In genomic region chr3:107062310-107062709, GRCh38 we compare ENCODE assay signal across 19 cellular contexts.
DNase-seq lines count a peak whose midpoint lies in the region; ATAC-seq, FAIRE-seq and TF ChIP-seq lines count a peak whose summit lies in the region.
"Had no signal": no experiment of that assay in that cellular context is flagged by ENCODE, and none has a peak within 500 bp of the region (broad histone marks: within the 10 kb centered on the region; RNA-seq: fewer than 3 reads in every experiment).

No MANE protein-coding gene starts in this region.

- no peaks in the 10 kb centered on the region for H3K27me3 ChIP-seq in SK-N-SH (ENCODE audit: insufficient read depth)
- H3K27me3 ChIP-seq in astrocyte (ENCODE audit: insufficient read depth, low read length): no peaks in the 10 kb centered on the region
- H3K27me3 ChIP-seq in MG63: no peaks in the 10 kb centered on the region
- H3K27me3 ChIP-seq: BLaER1 treated with 17β-estradiol and CSF1 and Interleukin-3, amounts not matched to agents 10 nM and 100 nM had no signal

- peak; percentile 48 for ATAC-seq in SK-N-SH treated with all-trans-retinoic acid at 6 μM for 48 hours
- ATAC-seq in HG03469 (IDR thresholded peaks at IDR 0.05; ENCODE audit: unreplicated experiment): no peak
- no peak for ATAC-seq in HG02973 (IDR thresholded peaks at IDR 0.05; ENCODE audit: unreplicated experiment)
- ATAC-seq: GM12878, K562 had no signal

- H3F3A ChIP-seq in SK-N-SH (replicated peaks; ENCODE audit: insufficient read depth): peaks cover 10% of the 10 kb centered on the region

- H3K4me1 ChIP-seq in SK-N-SH (ENCODE audit: control insufficient read depth in 1 of 2, insufficient read depth in 2 of 2, low read depth in 1 of 2, low read length in 1 of 2) (peaks cover 9 to 43% of the 10 kb centered on the region in 2 experiments; a peak in 3 of 4 replicates), astrocyte (ENCODE audit: insufficient read depth, low read length) (peaks cover 35% of the 10 kb centered on the region)

- H3K36me3 ChIP-seq in SK-N-SH (replicated peaks in 1 of 2; ENCODE audit: control insufficient read depth in 1 of 2, insufficient read depth in 2 of 2, low read length in 1 of 2): no peaks in the 10 kb centered on the region
- H3K36me3 ChIP-seq in astrocyte (ENCODE audit: insufficient read depth, low read length): no peaks in the 10 kb centered on the region
- no peaks in the 10 kb centered on the region for H3K36me3 ChIP-seq in MG63
- H3K36me3 ChIP-seq: BLaER1 treated with 17β-estradiol and CSF1 and Interleukin-3, amounts not matched to agents 10 nM and 100 nM had no signal

- TF ChIP-seq RAD21 in SK-N-SH (IDR thresholded peaks at IDR 0.05; ENCODE audit: low read length): no peak

- no peaks in the 10 kb centered on the region for H3K9me3 ChIP-seq in SK-N-SH
- no peaks in the 10 kb centered on the region for H3K9me3 ChIP-seq in astrocyte (ENCODE audit: insufficient read depth, low read depth, low read length)
- no peaks in the 10 kb centered on the region for H3K9me3 ChIP-seq in MG63

- H3K36me3 Mint-ChIP-seq in astrocyte (ENCODE audit: low read depth, unreplicated experiment) (no peaks in the 10 kb centered on the region), nephron (ENCODE audit: low read depth) (no peaks in the 10 kb centered on the region)
- H3K36me3 Mint-ChIP-seq: CD4-positive, CD25-positive, alpha-beta regulatory T cell had no signal

- no peaks in the 10 kb centered on the region for H3K9me2 ChIP-seq in SK-N-SH

- H3K9ac ChIP-seq in SK-N-SH (no peak overlapping the region), astrocyte (ENCODE audit: low read length) (no peak overlapping the region)
- H3K9ac ChIP-seq: BLaER1 treated with 17β-estradiol and CSF1 and Interleukin-3, amounts not matched to agents 10 nM and 100 nM had no signal

- FAIRE-seq in astrocyte (lab: Jason Lieb, UNC): no peak
- FAIRE-seq: GM12878, GM18507, K562 had no signal

- peak overlapping the region; percentile 35 for H3K27ac Mint-ChIP-seq in astrocyte (ENCODE audit: unreplicated experiment)
- H3K27ac Mint-ChIP-seq in nephron: peak overlapping the region; percentile 82 to 97 (median 96)
- H3K27ac Mint-ChIP-seq: CD4-positive, CD25-positive, alpha-beta regulatory T cell had no signal

- H3K4me3 Mint-ChIP-seq in astrocyte (ENCODE audit: unreplicated experiment) (no peak overlapping the region), nephron (no peak overlapping the region)
- H3K4me3 Mint-ChIP-seq: CD4-positive, CD25-positive, alpha-beta regulatory T cell; GM23338; H9 had no signal

- H2AFZ ChIP-seq in SK-N-SH (ENCODE audit: low read depth) (no peak overlapping the region; the same call in 1 of the 2 replicates), astrocyte (ENCODE audit: low read depth, low read length) (no peak overlapping the region)
- H2AFZ ChIP-seq: GM23338 had no signal

- TF ChIP-seq EP300 in SK-N-SH (IDR thresholded peaks at IDR 0.05; ENCODE audit: borderline replicate concordance in 1 of 2, low read depth in 1 of 2, low read length in 1 of 2): no peak

- TF ChIP-seq CTCF in SK-N-SH (IDR thresholded peaks at IDR 0.05) (no peak), astrocyte (IDR thresholded peaks at IDR 0.05; ENCODE audit: insufficient read depth, low read depth, low read length) (no peak), nephron (IDR thresholded peaks at IDR 0.05; ENCODE audit: unreplicated experiment in 3 of 3) (no peak)

- POLR2A ChIA-PET in SK-N-SH (lab: Yijun Ruan, JAX): no interaction called here

- no peaks in the 10 kb centered on the region for H3K79me2 ChIP-seq in SK-N-SH (ENCODE audit: insufficient read depth)
- no peaks in the 10 kb centered on the region for H3K79me2 ChIP-seq in astrocyte (ENCODE audit: insufficient read depth, low read length)

- H4K20me1 ChIP-seq in SK-N-SH (ENCODE audit: insufficient read depth): no peaks in the 10 kb centered on the region
- H4K20me1 ChIP-seq in astrocyte (ENCODE audit: insufficient read depth, low read length): no peaks in the 10 kb centered on the region
- H4K20me1 ChIP-seq: BLaER1 treated with 17β-estradiol and CSF1 and Interleukin-3, amounts not matched to agents 10 nM and 100 nM had no signal

- DNase-seq in SK-N-SH (no peak), astrocyte (ENCODE audit: low read depth) (no peak), caudate nucleus (lab: John Stamatoyannopoulos, UW) (no peak), MG63 (no peak)
- DNase-seq: ACHN; CD4-positive, CD25-positive, alpha-beta regulatory T cell; DMS53; H9 had no signal

- H3K4me2 ChIP-seq in SK-N-SH: no peak overlapping the region
- H3K4me2 ChIP-seq in astrocyte (ENCODE audit: low read length): no peak overlapping the region
- H3K4me2 ChIP-seq: BLaER1 treated with 17β-estradiol and CSF1 and Interleukin-3, amounts not matched to agents 10 nM and 100 nM; GM23338 had no signal

- CTCF ChIA-PET in SK-N-SH (lab: Yijun Ruan, JAX): interaction anchor here (1.3 to 2.0 kb wide), 2 partner anchors 8 to 453 kb away, joined by 4 to 5 read pairs; no protein-coding TSS in a partner anchor

- 44% methylated on average over 1 of the region's 1 CpG for WGBS in SK-N-SH (ENCODE audit: low lambda C conversion rate)

- H3K27me3 Mint-ChIP-seq in astrocyte (ENCODE audit: low read depth, unreplicated experiment) (no peaks in the 10 kb centered on the region), nephron (ENCODE audit: low read depth) (no peaks in the 10 kb centered on the region)

- H3K4me1 Mint-ChIP-seq in astrocyte (ENCODE audit: low read depth, unreplicated experiment): peaks cover 38% of the 10 kb centered on the region
- peaks cover 42% of the 10 kb centered on the region for H3K4me1 Mint-ChIP-seq in nephron

- H3K4me3 ChIP-seq in SK-N-SH (ENCODE audit: low read depth in 2 of 2, low read length in 1 of 2): no peak overlapping the region
- H3K4me3 ChIP-seq in astrocyte (ENCODE audit: insufficient read depth, low read depth, low read length): no peak overlapping the region
- no peak overlapping the region for H3K4me3 ChIP-seq in MG63
- H3K4me3 ChIP-seq: BLaER1 treated with 17β-estradiol and CSF1 and Interleukin-3, amounts not matched to agents 10 nM and 100 nM; GM12878; GM23338; K562 had no signal

- H3K9me3 Mint-ChIP-seq in astrocyte (ENCODE audit: unreplicated experiment) (peaks cover 3% of the 10 kb centered on the region), nephron (no peaks in the 10 kb centered on the region)
- H3K9me3 Mint-ChIP-seq: CD4-positive, CD25-positive, alpha-beta regulatory T cell had no signal

- H3K27ac ChIP-seq in SK-N-SH (ENCODE audit: low read depth in 2 of 2, low read length in 1 of 2): peak overlapping the region in 1 of 2 experiments; percentile 64; a peak in 2 of 4 replicates
- peak overlapping the region; percentile 68 for H3K27ac ChIP-seq in astrocyte (ENCODE audit: low read depth, low read length)
- H3K27ac ChIP-seq in caudate nucleus (ENCODE audit: low read depth, low read length): no peak overlapping the region
- H3K27ac ChIP-seq: 22Rv1; BLaER1 treated with 17β-estradiol and CSF1 and Interleukin-3, amounts not matched to agents 10 nM and 100 nM; HL-60 had no signal

TF ChIP-seq in SK-N-SH treated with all-trans-retinoic acid at 6 μM for 48 hours, 23 proteins besides CTCF, POLR2A, EP300 and RAD21 (continues in another document):
- no peak for TF ChIP-seq ZNF565 (CRISPR knock-in tag; conservative IDR thresholded peaks at IDR 0.05; ENCODE audit: low read depth)
- peak; percentile 99 for TF ChIP-seq ISL1 (CRISPR knock-in tag; IDR thresholded peaks at IDR 0.05)
- peak; percentile 90 for TF ChIP-seq CREB5 (CRISPR knock-in tag; IDR thresholded peaks at IDR 0.05; ENCODE audit: low read depth)

TF ChIP-seq in SK-N-SH, 30 proteins besides CTCF, POLR2A, EP300 and RAD21:
- TF ChIP-seq NFIC (IDR thresholded peaks at IDR 0.05; ENCODE audit: borderline replicate concordance) (no peak), RCOR1 (IDR thresholded peaks at IDR 0.05; ENCODE audit: low read length) (no peak), EZH2phosphoT487 (IDR thresholded peaks at IDR 0.05; ENCODE audit: borderline replicate concordance, low read depth) (no peak), REST (IDR thresholded peaks at IDR 0.05; ENCODE audit: low read depth, low read length) (no peak), MXI1 (IDR thresholded peaks at IDR 0.05; ENCODE audit: low read depth, low read length) (no peak), TAF1 (IDR thresholded peaks at IDR 0.05; ENCODE audit: borderline replicate concordance, low read depth, low read length) (no peak)
